8 cellular contexts compared by ENCODE assay signal in genomic region chr6:34223964-34224940, GRCh38.
DNase-seq lines count a peak whose midpoint lies in the region; ATAC-seq and TF ChIP-seq lines count a peak whose summit lies in the region.

No MANE protein-coding gene starts in this region.

- CTCF ChIA-PET in AG04449 (lab: Yijun Ruan, JAX), result interaction anchor here (1.5 to 2.5 kb wide), 3 partner anchors 26 to 385 kb away, joined by 8 to 11 read pairs (median 10); partner anchors contain the start of gene SMIM29

- peak overlapping the region; percentile 58 for H3K4me3 ChIP-seq in AG04449 (ENCODE audit: low read depth, low read length)

- peak; percentile 63 for DNase-seq in AG04449 (ENCODE audit: low read depth, low spot score)
- peak; percentile 83 for DNase-seq in NCI-H2196 treated with DMSO at 0.1 percent for 48 hours (lab: John Stamatoyannopoulos, UW; ENCODE audit: unreplicated experiment)
- peak; percentile 82 to 90 (median 85) for DNase-seq in activated CD4-positive, CD25-positive, alpha-beta regulatory T cell (lab: John Stamatoyannopoulos, UW)
- peak in 59 of 61 donors; percentile 46 to 93 (median 82) for DNase-seq in caudate nucleus (lab: John Stamatoyannopoulos, UW)
- peak; percentile 96 for DNase-seq in islet precursor cell
- DNase-seq in stimulated activated CD4-positive, alpha-beta T cell treated with anti-CD3 and anti-CD28 coated beads, Interleukin-12 subunit alpha, Interleukin-12 subunit beta, amount 100 ng/mL, for 4 hours, result peak; percentile 94

- ATAC-seq in GM18873 (IDR thresholded peaks at IDR 0.05; ENCODE audit: low FRiP score, unreplicated experiment) (peak; percentile 71), HG03108 (IDR thresholded peaks at IDR 0.05; ENCODE audit: unreplicated experiment) (peak; percentile 87)

- peak overlapping the region; percentile 86 for H3K27ac ChIP-seq in caudate nucleus (ENCODE audit: low read depth, low read length)

- POLR2A ChIA-PET in AG04449 (lab: Yijun Ruan, JAX), result interaction anchor here (0.8 to 2.4 kb wide), 3 partner anchors 12 to 201 kb away, joined by 3 to 25 read pairs (median 5); partner anchors contain the start of genes HMGA1 and SMIM29

- TF ChIP-seq CTCF in AG04449 (IDR thresholded peaks at IDR 0.05; ENCODE audit: insufficient read depth, low read length, missing control alignments), result no peak

Comparison
In these comparisons a context has a peak if more than half of its experiments do, and no peak if none do; other contexts are left out.
1. Peak in every context shown above with its lines: DNase-seq, ATAC-seq, H3K4me3 ChIP-seq and H3K27ac ChIP-seq.